Comparison of ENCODE assay signal across 9 cellular contexts in the genomic region with DNA sequence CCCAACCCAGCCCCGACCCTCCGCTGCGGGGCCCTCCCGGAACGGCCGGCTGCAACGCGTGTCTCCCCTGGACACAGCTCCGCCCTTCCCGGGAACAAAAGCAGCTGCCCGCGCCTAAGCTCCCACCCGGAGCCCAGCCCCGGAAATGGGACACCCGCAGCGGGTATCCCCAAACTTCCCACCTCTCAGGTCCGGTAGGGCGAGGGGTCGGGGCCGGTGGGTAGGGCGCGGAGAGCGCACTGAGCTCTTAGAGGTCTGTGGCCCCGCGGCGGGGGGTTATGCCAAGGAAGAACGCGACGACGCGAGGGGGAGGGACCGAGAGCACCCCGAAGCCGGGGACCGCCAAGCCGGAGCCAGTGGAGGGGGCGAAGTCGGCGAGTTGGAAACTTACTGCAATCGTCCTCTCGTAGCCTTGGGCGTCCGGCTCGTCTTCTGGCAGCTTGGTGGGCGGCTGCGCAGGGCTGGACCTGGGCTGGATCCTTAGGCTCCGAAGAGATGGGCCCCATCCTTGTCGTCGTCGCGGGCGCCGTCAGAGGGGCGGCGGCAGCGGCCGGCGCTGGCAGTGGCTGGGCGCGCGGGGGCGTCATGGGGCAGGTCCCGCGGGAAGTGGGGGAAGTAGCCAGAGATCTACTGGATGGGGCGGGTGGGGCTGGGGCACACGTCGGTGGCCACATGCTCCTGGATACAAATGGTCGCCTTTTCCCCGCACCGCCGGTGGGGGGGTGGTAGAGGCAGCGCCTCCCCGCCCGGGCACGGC. TPM values are rescaled to one million over a fixed set of nuclear protein-coding genes. Genes with fewer than 3 reads are reported as not detected.
A peak's percentile ranks its signal among the peaks of the same experiment; 100 is the strongest.
DNase-seq lines count a peak whose midpoint lies in the region; ATAC-seq and TF ChIP-seq lines count a peak whose summit lies in the region.
"Had no signal": no experiment of that assay in that cellular context is flagged by ENCODE, and none has a peak within 500 bp of the region (broad histone marks: within the 10 kb centered on the region; RNA-seq: fewer than 3 reads in every experiment).

No MANE protein-coding gene starts in this region.

- H2AFZ ChIP-seq in fibroblast of lung (ENCODE audit: low read length), result no peak overlapping the region

- no peaks in the 10 kb centered on the region for H3K79me2 ChIP-seq in fibroblast of lung (ENCODE audit: control insufficient read depth, insufficient read depth, low read length)

- no peaks in the 10 kb centered on the region for H3K36me3 ChIP-seq in fibroblast of lung (ENCODE audit: control insufficient read depth, insufficient read depth, low read length)

- ATAC-seq in GM21528 (IDR thresholded peaks at IDR 0.05; ENCODE audit: low FRiP score, unreplicated experiment), result no peak

- peak overlapping the region; percentile 55 for H3K4me3 ChIP-seq in AG10803 (ENCODE audit: low read length)
- H3K4me3 ChIP-seq in fibroblast of lung (replicated peaks in 1 of 4; ENCODE audit: control extremely low read depth in 1 of 4, insufficient read depth in 1 of 4, low read depth in 3 of 4, low read length in 4 of 4), result peak overlapping the region; percentile 12 to 52 (median 37)

- no peaks in the 10 kb centered on the region for H3K36me3 Mint-ChIP-seq in neural crest cell (ENCODE audit: low read depth)

- no peaks in the 10 kb centered on the region for H3K4me1 ChIP-seq in fibroblast of lung (ENCODE audit: control insufficient read depth, extremely low read depth, insufficient read depth, low read length)

- H3K4me2 ChIP-seq in fibroblast of lung (ENCODE audit: extremely low read depth, insufficient read depth, low read length), result peak overlapping the region; percentile 40

- TF ChIP-seq CTCF in AG10803 (conservative IDR thresholded peaks at IDR 0.05; ENCODE audit: low read length), result no peak
- no peak for TF ChIP-seq CTCF in fibroblast of lung (conservative IDR thresholded peaks at IDR 0.05 in 1 of 2, IDR thresholded peaks at IDR 0.05 in 1 of 2; ENCODE audit: low read depth in 1 of 2, low read length in 2 of 2)
- TF ChIP-seq CTCF in neural crest cell (conservative IDR thresholded peaks at IDR 0.05), result no peak

- H3K4me3 Mint-ChIP-seq in neural crest cell, result peak overlapping the region; percentile 79

- no peaks in the 10 kb centered on the region for H4K20me1 ChIP-seq in fibroblast of lung (ENCODE audit: control insufficient read depth, extremely low read depth, insufficient read depth, low read length)

- peak overlapping the region; percentile 57 for H3K27ac Mint-ChIP-seq in neural crest cell (ENCODE audit: unreplicated experiment)

- H3K9me3 ChIP-seq in fibroblast of lung (ENCODE audit: control insufficient read depth, insufficient read depth, low read depth, low read length), result no peaks in the 10 kb centered on the region

- peaks cover 8% of the 10 kb centered on the region for H3K4me1 Mint-ChIP-seq in neural crest cell

- no peak overlapping the region for H3K9ac ChIP-seq in fibroblast of lung (ENCODE audit: insufficient read depth, low read length)

- peaks cover 3% of the 10 kb centered on the region for H3K27me3 Mint-ChIP-seq in neural crest cell (ENCODE audit: low read depth)

- H3K27ac ChIP-seq in fibroblast of lung (ENCODE audit: insufficient read depth, low read length), result no peak overlapping the region
- H3K27ac ChIP-seq: VCaP had no signal

- H3K27me3 ChIP-seq in fibroblast of lung (ENCODE audit: control insufficient read depth, insufficient read depth, low read length), result peaks cover 16% of the 10 kb centered on the region

- DNase-seq in AG10803 (ENCODE audit: low read depth) (no peak), NCI-H526 treated with DMSO at 0.1 percent for 48 hours (lab: John Stamatoyannopoulos, UW) (peak; percentile 1), fibroblast of lung (ENCODE audit: low read depth in 2 of 2) (peak in 1 of 2 donors; percentile 2), neural crest cell (ENCODE audit: low read depth, low spot score) (peak; percentile 31), NOMO-1 treated with DMSO at 0.1 percent for 48 hours (lab: John Stamatoyannopoulos, UW; ENCODE audit: unreplicated experiment) (no peak), SKM-1 (lab: John Stamatoyannopoulos, UW; ENCODE audit: unreplicated experiment) (no peak), NCI-H82 treated with DMSO at 0.1 percent for 48 hours (lab: John Stamatoyannopoulos, UW; ENCODE audit: unreplicated experiment) (no peak)

- no peaks in the 10 kb centered on the region for H3K9me3 Mint-ChIP-seq in neural crest cell

RNA-seq across cellular contexts. Expression of gene USP6, which starts 6.9 kb away (rescaled TPM):
- total RNA-seq in fibroblast of lung (not detected in 2 replicates), neural crest cell (0.26 and 0.30 TPM in 2 replicates)
- 0.01 TPM in 1 of 2 replicates, not detected in the other for polyA plus RNA-seq in fibroblast of lung
- polyA plus RNA-seq in fibroblast of lung (2012), result 0.02 and 0.05 TPM in 2 replicates
- not detected in 2 replicates for polyA minus RNA-seq in fibroblast of lung (ENCODE audit: low replicate concordance)

RNA-seq across cellular contexts. Expression of gene ZNF232, which starts 11.1 kb away (rescaled TPM):
- total RNA-seq in fibroblast of lung (7.2 and 7.3 TPM in 2 replicates), neural crest cell (41.9 and 43.9 TPM in 2 replicates)
- polyA plus RNA-seq in fibroblast of lung, result 4.2 and 4.6 TPM in 2 replicates
- 3.3 and 4.4 TPM in 2 replicates for polyA plus RNA-seq in fibroblast of lung (2012)
- polyA minus RNA-seq in fibroblast of lung (ENCODE audit: low replicate concordance), result 7.6 TPM in 1 of 2 replicates, not detected in the other

RNA-seq across cellular contexts. Expression of gene ZFP3, which starts 44.5 kb away (rescaled TPM):
- 2.1 and 3.1 TPM in 2 replicates for total RNA-seq in fibroblast of lung
- polyA plus RNA-seq in fibroblast of lung, result 2.2 and 2.6 TPM in 2 replicates
- polyA plus RNA-seq in fibroblast of lung (2012), result 1.0 and 1.2 TPM in 2 replicates
- 0.43 and 0.82 TPM in 2 replicates for polyA minus RNA-seq in fibroblast of lung (ENCODE audit: low replicate concordance)
- 0.11 and 0.12 TPM in 2 replicates for total RNA-seq in neural crest cell

Comparison
In these comparisons a context has a peak if more than half of its experiments do, and no peak if none do; other contexts are left out.
1. DNase-seq: peak in NCI-H526 treated with DMSO at 0.1 percent for 48 hours (single experiment) and neural crest cell (single experiment); none in AG10803 (single experiment), NOMO-1 treated with DMSO at 0.1 percent for 48 hours (single experiment), SKM-1 (single experiment) and NCI-H82 treated with DMSO at 0.1 percent for 48 hours (single experiment).